ENCODE assay signal across 8 cellular contexts in genomic region chr1:198934901-198935301, GRCh38.
DNase-seq lines count a peak whose midpoint lies in the region; ATAC-seq and TF ChIP-seq lines count a peak whose summit lies in the region.

No MANE protein-coding gene starts in this region.

- ATAC-seq in HG03108 (IDR thresholded peaks at IDR 0.05; ENCODE audit: unreplicated experiment): peak; percentile 13

- no peaks in the 10 kb centered on the region for H3K27me3 ChIP-seq in adrenal gland
- no peaks in the 10 kb centered on the region for H3K27me3 ChIP-seq in mononuclear cell (ENCODE audit: insufficient read depth, low read length)

- H3K9me3 ChIP-seq in adrenal gland (replicated peaks in 1 of 3) (no peaks in the 10 kb centered on the region), mononuclear cell (ENCODE audit: low read depth, low read length) (no peaks in the 10 kb centered on the region)

- H3K4me3 ChIP-seq in adrenal gland: peak overlapping the region in 2 of 4 donors; percentile 51 to 66
- H3K4me3 ChIP-seq in mononuclear cell (ENCODE audit: low read length): peak overlapping the region; percentile 64
- peak overlapping the region; percentile 25 for H3K4me3 ChIP-seq in urinary bladder (ENCODE audit: low read depth, low read length)

- intact Hi-C loops in adrenal gland (cut with DNase I): no loop called here

- H3K4me1 ChIP-seq in adrenal gland (replicated peaks in 1 of 2) (peaks cover 8 to 9% of the 10 kb centered on the region in 2 donors), mononuclear cell (ENCODE audit: insufficient read depth, low read length) (peaks cover 22% of the 10 kb centered on the region), urinary bladder (ENCODE audit: insufficient read depth) (no peaks in the 10 kb centered on the region)

- DNase-seq in NCI-H2107 treated with DMSO at 0.1 percent for 48 hours (lab: John Stamatoyannopoulos, UW; ENCODE audit: unreplicated experiment) (peak; percentile 34), NCI-H2107 (lab: John Stamatoyannopoulos, UW) (no peak), SIG-M5 (lab: John Stamatoyannopoulos, UW) (peak; percentile 86), adrenal gland (no peak), occipital lobe (lab: John Stamatoyannopoulos, UW) (no peak)

- H3K27ac ChIP-seq in adrenal gland (peak overlapping the region in 3 of 5 donors; percentile 63 to 82 (median 77)), urinary bladder (ENCODE audit: low read depth) (no peak overlapping the region)

- TF ChIP-seq CTCF in adrenal gland (IDR thresholded peaks at IDR 0.05): no peak

- no peak for TF ChIP-seq POLR2A in adrenal gland (IDR thresholded peaks at IDR 0.05)

- 35 to 40% (median 38%) methylated on average over 6 of the region's 6 CpGs for WGBS in adrenal gland, 4 donors
- 6% methylated on average over 6 of the region's 6 CpGs for WGBS in urinary bladder

- no peaks in the 10 kb centered on the region for H3K36me3 ChIP-seq in adrenal gland (replicated peaks in 1 of 2)
- H3K36me3 ChIP-seq in urinary bladder (ENCODE audit: insufficient read depth): no peaks in the 10 kb centered on the region

Comparison
In these comparisons a context has a peak if more than half of its experiments do, and no peak if none do; other contexts are left out.
1. DNase-seq: peak in NCI-H2107 treated with DMSO at 0.1 percent for 48 hours (single experiment) and SIG-M5 (single experiment); none in NCI-H2107 (single experiment), adrenal gland (0 of 7) and occipital lobe (single experiment).